ENCODE assay signal across 1 cellular context in the genomic region with DNA sequence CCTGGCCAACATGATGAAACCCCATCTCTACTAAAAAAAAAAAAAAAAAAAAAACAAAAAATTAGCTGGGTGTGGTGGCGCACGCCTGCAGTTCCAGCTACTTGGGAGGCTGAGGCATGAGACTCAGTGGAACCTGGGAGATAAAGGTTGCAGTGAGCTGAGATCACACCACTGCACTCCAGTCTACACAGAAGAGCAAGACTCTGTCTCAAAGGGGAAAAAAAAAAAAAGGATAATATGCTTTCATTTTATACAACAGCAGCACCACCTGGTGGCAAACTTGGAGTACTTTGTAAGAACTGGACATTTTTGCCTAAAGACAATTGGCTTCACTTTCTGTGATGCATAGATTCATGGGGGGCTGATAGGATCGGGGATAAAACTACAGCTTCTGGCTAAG.
A peak's percentile ranks its signal among the peaks of the same experiment; 100 is the strongest.
TF ChIP-seq lines count a peak whose summit lies in the region.

No MANE protein-coding gene starts in this region.

TF ChIP-seq in HEK293, 187 proteins besides CTCF, POLR2A, EP300 and RAD21 (continued from another document):
- TF ChIP-seq, protein P1, sequence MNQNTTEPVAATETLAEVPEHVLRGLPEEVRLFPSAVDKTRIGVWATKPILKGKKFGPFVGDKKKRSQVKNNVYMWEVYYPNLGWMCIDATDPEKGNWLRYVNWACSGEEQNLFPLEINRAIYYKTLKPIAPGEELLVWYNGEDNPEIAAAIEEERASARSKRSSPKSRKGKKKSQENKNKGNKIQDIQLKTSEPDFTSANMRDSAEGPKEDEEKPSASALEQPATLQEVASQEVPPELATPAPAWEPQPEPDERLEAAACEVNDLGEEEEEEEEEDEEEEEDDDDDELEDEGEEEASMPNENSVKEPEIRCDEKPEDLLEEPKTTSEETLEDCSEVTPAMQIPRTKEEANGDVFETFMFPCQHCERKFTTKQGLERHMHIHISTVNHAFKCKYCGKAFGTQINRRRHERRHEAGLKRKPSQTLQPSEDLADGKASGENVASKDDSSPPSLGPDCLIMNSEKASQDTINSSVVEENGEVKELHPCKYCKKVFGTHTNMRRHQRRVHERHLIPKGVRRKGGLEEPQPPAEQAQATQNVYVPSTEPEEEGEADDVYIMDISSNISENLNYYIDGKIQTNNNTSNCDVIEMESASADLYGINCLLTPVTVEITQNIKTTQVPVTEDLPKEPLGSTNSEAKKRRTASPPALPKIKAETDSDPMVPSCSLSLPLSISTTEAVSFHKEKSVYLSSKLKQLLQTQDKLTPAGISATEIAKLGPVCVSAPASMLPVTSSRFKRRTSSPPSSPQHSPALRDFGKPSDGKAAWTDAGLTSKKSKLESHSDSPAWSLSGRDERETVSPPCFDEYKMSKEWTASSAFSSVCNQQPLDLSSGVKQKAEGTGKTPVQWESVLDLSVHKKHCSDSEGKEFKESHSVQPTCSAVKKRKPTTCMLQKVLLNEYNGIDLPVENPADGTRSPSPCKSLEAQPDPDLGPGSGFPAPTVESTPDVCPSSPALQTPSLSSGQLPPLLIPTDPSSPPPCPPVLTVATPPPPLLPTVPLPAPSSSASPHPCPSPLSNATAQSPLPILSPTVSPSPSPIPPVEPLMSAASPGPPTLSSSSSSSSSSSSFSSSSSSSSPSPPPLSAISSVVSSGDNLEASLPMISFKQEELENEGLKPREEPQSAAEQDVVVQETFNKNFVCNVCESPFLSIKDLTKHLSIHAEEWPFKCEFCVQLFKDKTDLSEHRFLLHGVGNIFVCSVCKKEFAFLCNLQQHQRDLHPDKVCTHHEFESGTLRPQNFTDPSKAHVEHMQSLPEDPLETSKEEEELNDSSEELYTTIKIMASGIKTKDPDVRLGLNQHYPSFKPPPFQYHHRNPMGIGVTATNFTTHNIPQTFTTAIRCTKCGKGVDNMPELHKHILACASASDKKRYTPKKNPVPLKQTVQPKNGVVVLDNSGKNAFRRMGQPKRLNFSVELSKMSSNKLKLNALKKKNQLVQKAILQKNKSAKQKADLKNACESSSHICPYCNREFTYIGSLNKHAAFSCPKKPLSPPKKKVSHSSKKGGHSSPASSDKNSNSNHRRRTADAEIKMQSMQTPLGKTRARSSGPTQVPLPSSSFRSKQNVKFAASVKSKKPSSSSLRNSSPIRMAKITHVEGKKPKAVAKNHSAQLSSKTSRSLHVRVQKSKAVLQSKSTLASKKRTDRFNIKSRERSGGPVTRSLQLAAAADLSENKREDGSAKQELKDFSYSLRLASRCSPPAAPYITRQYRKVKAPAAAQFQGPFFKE (tag by site-specific recombination; IDR thresholded peaks at IDR 0.05; ENCODE audit: borderline replicate concordance), result no peak
- TF ChIP-seq, protein P2, sequence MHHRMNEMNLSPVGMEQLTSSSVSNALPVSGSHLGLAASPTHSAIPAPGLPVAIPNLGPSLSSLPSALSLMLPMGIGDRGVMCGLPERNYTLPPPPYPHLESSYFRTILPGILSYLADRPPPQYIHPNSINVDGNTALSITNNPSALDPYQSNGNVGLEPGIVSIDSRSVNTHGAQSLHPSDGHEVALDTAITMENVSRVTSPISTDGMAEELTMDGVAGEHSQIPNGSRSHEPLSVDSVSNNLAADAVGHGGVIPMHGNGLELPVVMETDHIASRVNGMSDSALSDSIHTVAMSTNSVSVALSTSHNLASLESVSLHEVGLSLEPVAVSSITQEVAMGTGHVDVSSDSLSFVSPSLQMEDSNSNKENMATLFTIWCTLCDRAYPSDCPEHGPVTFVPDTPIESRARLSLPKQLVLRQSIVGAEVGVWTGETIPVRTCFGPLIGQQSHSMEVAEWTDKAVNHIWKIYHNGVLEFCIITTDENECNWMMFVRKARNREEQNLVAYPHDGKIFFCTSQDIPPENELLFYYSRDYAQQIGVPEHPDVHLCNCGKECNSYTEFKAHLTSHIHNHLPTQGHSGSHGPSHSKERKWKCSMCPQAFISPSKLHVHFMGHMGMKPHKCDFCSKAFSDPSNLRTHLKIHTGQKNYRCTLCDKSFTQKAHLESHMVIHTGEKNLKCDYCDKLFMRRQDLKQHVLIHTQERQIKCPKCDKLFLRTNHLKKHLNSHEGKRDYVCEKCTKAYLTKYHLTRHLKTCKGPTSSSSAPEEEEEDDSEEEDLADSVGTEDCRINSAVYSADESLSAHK (tag by site-specific recombination; IDR thresholded peaks at IDR 0.05), result no peak
- no peak for TF ChIP-seq ZNF521 (tag by site-specific recombination; IDR thresholded peaks at IDR 0.05)
- TF ChIP-seq ZNF776 (tag by site-specific recombination; IDR thresholded peaks at IDR 0.05; ENCODE audit: borderline replicate concordance), result no peak
- no peak for TF ChIP-seq ZNF350 (tag by site-specific recombination; IDR thresholded peaks at IDR 0.05)
- TF ChIP-seq ZNF391 (tag by site-specific recombination; IDR thresholded peaks at IDR 0.05; ENCODE audit: borderline replicate concordance, low read depth), result no peak
- TF ChIP-seq, protein P3, sequence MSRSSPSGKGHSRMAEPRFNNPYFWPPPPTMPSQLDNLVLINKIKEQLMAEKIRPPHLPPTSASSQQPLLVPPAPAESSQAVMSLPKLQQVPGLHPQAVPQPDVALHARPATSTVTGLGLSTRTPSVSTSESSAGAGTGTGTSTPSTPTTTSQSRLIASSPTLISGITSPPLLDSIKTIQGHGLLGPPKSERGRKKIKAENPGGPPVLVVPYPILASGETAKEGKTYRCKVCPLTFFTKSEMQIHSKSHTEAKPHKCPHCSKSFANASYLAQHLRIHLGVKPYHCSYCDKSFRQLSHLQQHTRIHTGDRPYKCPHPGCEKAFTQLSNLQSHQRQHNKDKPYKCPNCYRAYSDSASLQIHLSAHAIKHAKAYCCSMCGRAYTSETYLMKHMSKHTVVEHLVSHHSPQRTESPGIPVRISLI (tag by site-specific recombination; IDR thresholded peaks at IDR 0.05), result peak; percentile 93
- TF ChIP-seq ZIC2 (tag by site-specific recombination; IDR thresholded peaks at IDR 0.05), result no peak
- TF ChIP-seq ZNF221 (tag by site-specific recombination; IDR thresholded peaks at IDR 0.05; ENCODE audit: borderline replicate concordance), result no peak
- no peak for TF ChIP-seq ZNF214 (tag by site-specific recombination; IDR thresholded peaks at IDR 0.05; ENCODE audit: borderline replicate concordance)
- no peak for TF ChIP-seq PRDM1 (tag by site-specific recombination; IDR thresholded peaks at IDR 0.05)
- peak; percentile 75 for TF ChIP-seq ZNF654 (tag by site-specific recombination; IDR thresholded peaks at IDR 0.05; ENCODE audit: low read depth)
- TF ChIP-seq ZNF133 (tag by site-specific recombination; IDR thresholded peaks at IDR 0.05), result no peak
- no peak for TF ChIP-seq ZNF837 (tag by site-specific recombination; IDR thresholded peaks at IDR 0.05)
- TF ChIP-seq ZNF558 (tag by site-specific recombination; IDR thresholded peaks at IDR 0.05), result no peak
- TF ChIP-seq, protein P4, sequence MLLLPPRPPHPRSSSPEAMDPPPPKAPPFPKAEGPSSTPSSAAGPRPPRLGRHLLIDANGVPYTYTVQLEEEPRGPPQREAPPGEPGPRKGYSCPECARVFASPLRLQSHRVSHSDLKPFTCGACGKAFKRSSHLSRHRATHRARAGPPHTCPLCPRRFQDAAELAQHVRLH (tag by site-specific recombination; IDR thresholded peaks at IDR 0.05), result no peak
- TF ChIP-seq ZBTB20 (tag by site-specific recombination; IDR thresholded peaks at IDR 0.05), result no peak
- TF ChIP-seq KLF16 (tag by site-specific recombination; IDR thresholded peaks at IDR 0.05), result no peak
- TF ChIP-seq ZNF660 (tag by site-specific recombination; IDR thresholded peaks at IDR 0.05), result peak; percentile 23; the same call in 1 of the 2 replicates
- TF ChIP-seq ZNF544 (tag by site-specific recombination; IDR thresholded peaks at IDR 0.05), result no peak
- no peak for TF ChIP-seq MYNN (tag by site-specific recombination; IDR thresholded peaks at IDR 0.05; ENCODE audit: borderline replicate concordance)
- TF ChIP-seq ZNF2 (tag by site-specific recombination; IDR thresholded peaks at IDR 0.05), result peak; percentile 68; the same call in 1 of the 2 replicates
- no peak for TF ChIP-seq EGR2 (tag by site-specific recombination; IDR thresholded peaks at IDR 0.05; ENCODE audit: low read depth)
- TF ChIP-seq ZBTB48 (tag by site-specific recombination; IDR thresholded peaks at IDR 0.05), result no peak
